24 cellular contexts compared by ENCODE assay signal in genomic region chr1:96364576-96364975, GRCh38.
DNase-seq lines count a peak whose midpoint lies in the region; ATAC-seq and TF ChIP-seq lines count a peak whose summit lies in the region.
"Had no signal": no experiment of that assay in that cellular context is flagged by ENCODE, and none has a peak within 500 bp of the region (broad histone marks: within the 10 kb centered on the region; RNA-seq: fewer than 3 reads in every experiment).

No MANE protein-coding gene starts in this region.

- no peak overlapping the region for H2BK12ac ChIP-seq in trophoblast cell (ENCODE audit: low read length)

- H3K9ac ChIP-seq in fibroblast of lung (ENCODE audit: insufficient read depth, low read length) (no peak overlapping the region), smooth muscle cell (ENCODE audit: low read depth) (no peak overlapping the region), trophoblast cell (ENCODE audit: low read length) (no peak overlapping the region)
- H3K9ac ChIP-seq: BLaER1 treated with 17β-estradiol and CSF1 and Interleukin-3, amounts not matched to agents 10 nM and 100 nM had no signal

- peaks cover 33% of the 10 kb centered on the region for H3K4me1 ChIP-seq in fibroblast of lung (ENCODE audit: control insufficient read depth, extremely low read depth, insufficient read depth, low read length)
- peaks cover 5% of the 10 kb centered on the region for H3K4me1 ChIP-seq in smooth muscle cell (ENCODE audit: low read depth)
- H3K4me1 ChIP-seq in trophoblast cell (ENCODE audit: control insufficient read depth in 1 of 2, insufficient read depth in 2 of 2, low read length in 2 of 2) = peaks cover 0 to 5% of the 10 kb centered on the region in 2 experiments
- H3K4me1 ChIP-seq: gastroesophageal sphincter, Peyer's patch had no signal

- H3K18ac ChIP-seq in trophoblast cell (ENCODE audit: low read length) = no peak overlapping the region

- no peak overlapping the region for H2BK5ac ChIP-seq in trophoblast cell (ENCODE audit: low read depth, low read length, poor library complexity)

- H4K91ac ChIP-seq in trophoblast cell (ENCODE audit: low read depth, low read length) = no peak overlapping the region

- no peak overlapping the region for H3K27ac Mint-ChIP-seq in activated CD8-positive, alpha-beta T cell treated with anti-CD3 and anti-CD28 coated beads, Interleukin-2, amount 10 ng/mL, durations not matched to agents 7 days and 5 days
- H3K27ac Mint-ChIP-seq: activated naive CD4-positive, alpha-beta T cell treated with anti-CD3 and anti-CD28 coated beads, Interleukin-2, amount 50 U/mL, for 24 hours; dendritic cell treated with granulocyte-macrophage colony-stimulating factor and Interleukin-4, amounts not matched to agents 40 ng/mL and 50 ng/mL, for 4 days; naive B cell had no signal

- H3K9me3 ChIP-seq in fibroblast of lung (ENCODE audit: control insufficient read depth, insufficient read depth, low read depth, low read length) (no peaks in the 10 kb centered on the region), smooth muscle cell (replicated peaks; ENCODE audit: low read depth) (no peaks in the 10 kb centered on the region), trophoblast cell (ENCODE audit: insufficient read depth, low read depth, low read length) (no peaks in the 10 kb centered on the region)
- H3K9me3 ChIP-seq: BLaER1 treated with 17β-estradiol and CSF1 and Interleukin-3, amounts not matched to agents 10 nM and 100 nM; gastroesophageal sphincter; ovary; Peyer's patch had no signal

- no peaks in the 10 kb centered on the region for H3K79me1 ChIP-seq in trophoblast cell (ENCODE audit: low read length)

- peak overlapping the region; percentile 27 for H3K4me2 ChIP-seq in fibroblast of lung (ENCODE audit: extremely low read depth, insufficient read depth, low read length)
- H3K4me2 ChIP-seq in smooth muscle cell = peak overlapping the region; percentile 35
- no peak overlapping the region for H3K4me2 ChIP-seq in trophoblast cell (ENCODE audit: low read length)

- no peaks in the 10 kb centered on the region for H4K20me1 ChIP-seq in fibroblast of lung (ENCODE audit: control insufficient read depth, extremely low read depth, insufficient read depth, low read length)
- H4K20me1 ChIP-seq in smooth muscle cell (ENCODE audit: low read depth) = no peaks in the 10 kb centered on the region

- POLR2A ChIA-PET in activated CD8-positive, alpha-beta T cell treated with anti-CD3 and anti-CD28 coated beads, Interleukin-2, amount 10 ng/mL, durations not matched to agents 7 days and 5 days (lab: Charles Lee) = no interaction called here

- TF ChIP-seq CTCF in fibroblast of lung (conservative IDR thresholded peaks at IDR 0.05 in 1 of 2, IDR thresholded peaks at IDR 0.05 in 1 of 2; ENCODE audit: low read depth in 1 of 2, low read length in 2 of 2) (no peak), smooth muscle cell (IDR thresholded peaks at IDR 0.05; ENCODE audit: borderline replicate concordance, insufficient read depth, poor library complexity, severe bottlenecking) (no peak)

- H3K4me3 ChIP-seq in fibroblast of lung (replicated peaks in 1 of 4; ENCODE audit: control extremely low read depth in 1 of 4, insufficient read depth in 1 of 4, low read depth in 3 of 4, low read length in 4 of 4) (no peak overlapping the region), smooth muscle cell (no peak overlapping the region), trophoblast cell (ENCODE audit: low read depth, low read length) (no peak overlapping the region)
- H3K4me3 ChIP-seq: BLaER1 treated with 17β-estradiol and CSF1 and Interleukin-3, amounts not matched to agents 10 nM and 100 nM; gastroesophageal sphincter; GM12878; ovary; Peyer's patch had no signal

- H3K36me3 ChIP-seq in fibroblast of lung (ENCODE audit: control insufficient read depth, insufficient read depth, low read length) (no peaks in the 10 kb centered on the region), smooth muscle cell (ENCODE audit: low read depth) (no peaks in the 10 kb centered on the region), trophoblast cell (ENCODE audit: control insufficient read depth in 1 of 2, insufficient read depth in 2 of 2, low read length in 2 of 2) (no peaks in the 10 kb centered on the region)
- H3K36me3 ChIP-seq: BLaER1 treated with 17β-estradiol and CSF1 and Interleukin-3, amounts not matched to agents 10 nM and 100 nM; gastroesophageal sphincter; ovary; Peyer's patch had no signal

- H3K27ac ChIP-seq in fibroblast of lung (ENCODE audit: insufficient read depth, low read length) (peak overlapping the region; percentile 10), smooth muscle cell (ENCODE audit: low read depth) (peak overlapping the region; percentile 79), trophoblast cell (ENCODE audit: low read depth, low read length) (no peak overlapping the region)
- H3K27ac ChIP-seq: 22Rv1; BLaER1 treated with 17β-estradiol and CSF1 and Interleukin-3, amounts not matched to agents 10 nM and 100 nM; gastroesophageal sphincter; HL-60; ovary; Peyer's patch had no signal

- DNase-seq in NCI-H82 (lab: John Stamatoyannopoulos, UW) (peak; percentile 10), NCI-H82 treated with DMSO at 0.1 percent for 48 hours (lab: John Stamatoyannopoulos, UW; ENCODE audit: unreplicated experiment) (no peak), fibroblast of lung (ENCODE audit: low read depth in 2 of 2) (peak; percentile 72 to 76), smooth muscle cell (lab: John Stamatoyannopoulos, UW; ENCODE audit: unreplicated experiment) (no peak), trophoblast cell (no peak)
- no peak for DNase-seq in activated CD8-positive, alpha-beta T cell treated with anti-CD3 and anti-CD28 coated beads, Interleukin-2, amount 10 ng/mL, durations not matched to agents 7 days and 5 days
- DNase-seq: activated T-cell treated with anti-CD3 and anti-CD28 coated beads, Interleukin-2, amount 50 U/mL, for 48 hours; GDM1; kidney glomerular epithelial cell; naive B cell; ovary; Peyer's patch; right cardiac atrium; stimulated activated CD4-positive, alpha-beta T cell treated with anti-CD3 and anti-CD28 coated beads, Interleukin-15, amount 100 ng/mL, for 24 hours had no signal

- H3F3A ChIP-seq in smooth muscle cell (ENCODE audit: low read depth) = peaks cover 18% of the 10 kb centered on the region

- no peak overlapping the region for H4K8ac ChIP-seq in trophoblast cell (ENCODE audit: low read depth, low read length)

- no peaks in the 10 kb centered on the region for H3K9me3 Mint-ChIP-seq in activated CD8-positive, alpha-beta T cell treated with anti-CD3 and anti-CD28 coated beads, Interleukin-2, amount 10 ng/mL, durations not matched to agents 7 days and 5 days (ENCODE audit: insufficient read depth)

- H2AK5ac ChIP-seq in trophoblast cell (ENCODE audit: low read length) = no peak overlapping the region

- H3K23ac ChIP-seq in trophoblast cell (ENCODE audit: low read length) = no peak overlapping the region

- CTCF ChIA-PET in activated CD8-positive, alpha-beta T cell treated with anti-CD3 and anti-CD28 coated beads, Interleukin-2, amount 10 ng/mL, durations not matched to agents 7 days and 5 days (lab: Charles Lee) = no interaction called here

- no peak overlapping the region for H2BK120ac ChIP-seq in trophoblast cell (ENCODE audit: insufficient read depth, low read length, poor library complexity)

- no peak overlapping the region for H3K14ac ChIP-seq in trophoblast cell (ENCODE audit: low read length)

- H3K27me3 ChIP-seq in fibroblast of lung (ENCODE audit: control insufficient read depth, insufficient read depth, low read length) (no peaks in the 10 kb centered on the region), smooth muscle cell (ENCODE audit: low read depth) (no peaks in the 10 kb centered on the region), trophoblast cell (ENCODE audit: insufficient read depth, low read length) (no peaks in the 10 kb centered on the region)
- H3K27me3 ChIP-seq: gastroesophageal sphincter, ovary, Peyer's patch had no signal

- ATAC-seq in SK-N-SH treated with all-trans-retinoic acid at 6 μM for 48 hours (peak; percentile 41), GM18873 (IDR thresholded peaks at IDR 0.05; ENCODE audit: low FRiP score, unreplicated experiment) (no peak)
- ATAC-seq in activated CD8-positive, alpha-beta T cell treated with anti-CD3 and anti-CD28 coated beads, Interleukin-2, amount 10 ng/mL, durations not matched to agents 7 days and 5 days = no peak
- ATAC-seq: activated CD4-positive, CD25-positive, alpha-beta regulatory T cell treated with anti-CD3 and anti-CD28 coated beads, Interleukin-2, amount 50 U/mL, for 24 hours; gastroesophageal sphincter; GM12878; right cardiac atrium had no signal

- H3K27me3 Mint-ChIP-seq in activated CD8-positive, alpha-beta T cell treated with anti-CD3 and anti-CD28 coated beads, Interleukin-2, amount 10 ng/mL, durations not matched to agents 7 days and 5 days (ENCODE audit: low read depth) = no peaks in the 10 kb centered on the region
- H3K27me3 Mint-ChIP-seq: activated naive CD4-positive, alpha-beta T cell treated with anti-CD3 and anti-CD28 coated beads, Interleukin-2, amount 50 U/mL, for 24 hours; dendritic cell treated with granulocyte-macrophage colony-stimulating factor and Interleukin-4, amounts not matched to agents 40 ng/mL and 50 ng/mL, for 4 days; naive B cell had no signal

- H3K4ac ChIP-seq in trophoblast cell (ENCODE audit: low read depth, low read length) = no peak overlapping the region

- H3K4me1 Mint-ChIP-seq in activated CD8-positive, alpha-beta T cell treated with anti-CD3 and anti-CD28 coated beads, Interleukin-2, amount 10 ng/mL, durations not matched to agents 7 days and 5 days (ENCODE audit: low read depth) = peaks cover 5% of the 10 kb centered on the region
- H3K4me1 Mint-ChIP-seq: naive B cell had no signal

- H4K12ac ChIP-seq in trophoblast cell (ENCODE audit: low read depth, low read length) = no peak overlapping the region

- H3K36me3 Mint-ChIP-seq in activated CD8-positive, alpha-beta T cell treated with anti-CD3 and anti-CD28 coated beads, Interleukin-2, amount 10 ng/mL, durations not matched to agents 7 days and 5 days (ENCODE audit: low read depth) = no peaks in the 10 kb centered on the region
- H3K36me3 Mint-ChIP-seq: activated naive CD4-positive, alpha-beta T cell treated with anti-CD3 and anti-CD28 coated beads, Interleukin-2, amount 50 U/mL, for 24 hours; naive B cell had no signal

- H3K4me3 Mint-ChIP-seq in activated CD8-positive, alpha-beta T cell treated with anti-CD3 and anti-CD28 coated beads, Interleukin-2, amount 10 ng/mL, durations not matched to agents 7 days and 5 days = no peak overlapping the region
- H3K4me3 Mint-ChIP-seq: activated naive CD4-positive, alpha-beta T cell treated with anti-CD3 and anti-CD28 coated beads, Interleukin-2, amount 50 U/mL, for 24 hours; dendritic cell treated with granulocyte-macrophage colony-stimulating factor and Interleukin-4, amounts not matched to agents 40 ng/mL and 50 ng/mL, for 4 days; naive B cell had no signal

- H3K79me2 ChIP-seq in fibroblast of lung (ENCODE audit: control insufficient read depth, insufficient read depth, low read length) (no peaks in the 10 kb centered on the region), smooth muscle cell (ENCODE audit: low read depth) (no peaks in the 10 kb centered on the region), trophoblast cell (ENCODE audit: control insufficient read depth, insufficient read depth, low read length, poor library complexity) (no peaks in the 10 kb centered on the region)

- H2AFZ ChIP-seq in fibroblast of lung (ENCODE audit: low read length) (no peak overlapping the region), smooth muscle cell (ENCODE audit: low read depth) (no peak overlapping the region), trophoblast cell (ENCODE audit: insufficient read depth, low read length, poor library complexity) (no peak overlapping the region)

Comparison
In these comparisons a context has a peak if more than half of its experiments do, and no peak if none do; other contexts are left out.
1. DNase-seq: peak in NCI-H82 (single experiment) and fibroblast of lung (2 of 2); none in NCI-H82 treated with DMSO at 0.1 percent for 48 hours (single experiment), smooth muscle cell (single experiment), activated CD8-positive, alpha-beta T cell treated with anti-CD3 and anti-CD28 coated beads, Interleukin-2, amount 10 ng/mL, durations not matched to agents 7 days and 5 days (single experiment) and trophoblast cell (0 of 2).